ENCODE assay signal across 8 cellular contexts in genomic region chr12:111430418-111431353, GRCh38. TPM values are rescaled to one million over a fixed set of nuclear protein-coding genes. Genes with fewer than 3 reads are reported as not detected.
A peak's percentile ranks its signal among the peaks of the same experiment; 100 is the strongest.
DNase-seq lines count a peak whose midpoint lies in the region; ATAC-seq, FAIRE-seq and TF ChIP-seq lines count a peak whose summit lies in the region.

No MANE protein-coding gene starts in this region.

- no peaks in the 10 kb centered on the region for H3K9me1 ChIP-seq in K562 (ENCODE audit: control insufficient read depth, insufficient read depth, low read length)

- WGBS in K562 (ENCODE audit: insufficient coverage, low coverage, missing lambda C conversion rate): 84% methylated on average over 12 of the region's 17 CpGs

- no peaks in the 10 kb centered on the region for H3K9me3 ChIP-seq in K562 (replicated peaks; ENCODE audit: control insufficient read depth, insufficient read depth, low read depth, low read length)
- no peaks in the 10 kb centered on the region for H3K9me3 ChIP-seq in parathyroid adenoma (ENCODE audit: control insufficient read depth, low read length)

- peaks cover 48% of the 10 kb centered on the region for H4K20me1 ChIP-seq in K562 (replicated peaks; ENCODE audit: control insufficient read depth, insufficient read depth, low read length)

- POLR2A ChIA-PET in T-cell (lab: Charles Lee) (interaction anchor here (0.6 to 1.4 kb wide), 3 partner anchors 17 to 698 kb away, joined by 3 to 6 read pairs (median 3); no protein-coding TSS in a partner anchor), K562 (lab: Yijun Ruan, JAX) (interaction anchor here (0.7 to 2.5 kb wide), 2 partner anchors 13 to 99 kb away, joined by 3 to 11 read pairs; no protein-coding TSS in a partner anchor)

- BruUV-seq in K562 (replicated peaks; lab: Mats Ljungman, UMichigan): no TSS peak

- peak overlapping the region in 1 of 2 experiments; percentile 11; a peak in 1 of 4 replicates for H3K9ac ChIP-seq in K562 (ENCODE audit: insufficient read depth in 1 of 2, low read depth in 2 of 2, low read length in 2 of 2)
- H3K9ac ChIP-seq in parathyroid adenoma: no peak overlapping the region

- H3K4me3 Mint-ChIP-seq in T-cell: peak overlapping the region; percentile 74 to 90 (median 75)

- H3K36me3 Mint-ChIP-seq in T-cell: peaks cover 7% of the 10 kb centered on the region

- intact Hi-C loops in K562 (cut with micrococcal nuclease): no loop called here

- no peaks in the 10 kb centered on the region for H3K9me3 Mint-ChIP-seq in T-cell

- H3K36me3 ChIP-seq in K562 (ENCODE audit: control insufficient read depth, insufficient read depth, low read length): peaks cover 69% of the 10 kb centered on the region
- no peaks in the 10 kb centered on the region for H3K36me3 ChIP-seq in parathyroid adenoma (ENCODE audit: control insufficient read depth, insufficient read depth, low read length)

- no peak for FAIRE-seq in K562 (lab: Jason Lieb, UNC)

- H3K4me1 Mint-ChIP-seq in T-cell: peaks cover 85 to 95% (median 91%) of the 10 kb centered on the region in 3 donors

- ATAC-seq in T-cell (replicated peaks in 1 of 4) (peak in 3 of 4 experiments; percentile 8 to 46 (median 11)), K562 (no peak), GM19463 (IDR thresholded peaks at IDR 0.05; ENCODE audit: unreplicated experiment) (no peak)

- H3K27ac Mint-ChIP-seq in T-cell: peak overlapping the region; percentile 96

- peaks cover 96% of the 10 kb centered on the region for H3K79me2 ChIP-seq in K562 (ENCODE audit: control insufficient read depth, insufficient read depth, low read length)
- H3K79me2 ChIP-seq in parathyroid adenoma: no peaks in the 10 kb centered on the region

- no peak overlapping the region for H3K27ac ChIP-seq in K562 (ENCODE audit: extremely low read depth, low read depth, low read length)
- H3K27ac ChIP-seq in parathyroid adenoma: peak overlapping the region; percentile 59

- DNase-seq in D341Med (ENCODE audit: low spot score) (peak; percentile 27), T-cell (peak in 31 of 34 experiments; percentile 54 to 81 (median 70)), K562 (ENCODE audit: extremely low read depth in 1 of 4, low spot score in 3 of 4) (no peak), HT-29 (ENCODE audit: low spot score) (no peak), cerebellar cortex (ENCODE audit: low spot score) (no peak), C1 segment of cervical spinal cord (lab: John Stamatoyannopoulos, UW) (no peak)

- H3K4me2 ChIP-seq in K562 (ENCODE audit: insufficient read depth, low read length) (no peak overlapping the region; the same call in 1 of the 2 replicates), parathyroid adenoma (ENCODE audit: low read length) (no peak overlapping the region)

- no peak for TF ChIP-seq RAD21 in K562 (CRISPR knock-in tag; conservative IDR thresholded peaks at IDR 0.05 in 1 of 2, IDR thresholded peaks at IDR 0.05 in 1 of 2)

- H3K27me3 ChIP-seq in K562 (ENCODE audit: control insufficient read depth in 2 of 2, insufficient read depth in 2 of 2, low read length in 2 of 2): no peaks in the 10 kb centered on the region
- H3K27me3 ChIP-seq in parathyroid adenoma (ENCODE audit: control insufficient read depth, insufficient read depth, low read length): no peaks in the 10 kb centered on the region

- H2AFZ ChIP-seq in K562 (ENCODE audit: low read depth, low read length): no peak overlapping the region
- H2AFZ ChIP-seq in parathyroid adenoma: no peak overlapping the region

- in situ Hi-C loops in K562 (cut with MboI): no loop called here

- TF ChIP-seq CTCF in K562 (IDR thresholded peaks at IDR 0.05 in 2 of 3, conservative IDR thresholded peaks at IDR 0.05 in 1 of 3; ENCODE audit: insufficient read depth in 2 of 3, low read depth in 1 of 3, low read length in 3 of 3) (no peak), parathyroid adenoma (IDR thresholded peaks at IDR 0.05) (no peak)

- H3K4me1 ChIP-seq in K562 (replicated peaks in 1 of 2; ENCODE audit: control insufficient read depth in 2 of 2, insufficient read depth in 2 of 2, low read length in 2 of 2) (peaks cover 18 to 46% of the 10 kb centered on the region in 2 experiments), parathyroid adenoma (no peaks in the 10 kb centered on the region)

- CTCF ChIA-PET in T-cell (lab: Charles Lee): interaction anchor here (0.6 to 3.2 kb wide), 7 partner anchors 13 to 34 kb away, joined by 3 to 24 read pairs (median 7); no protein-coding TSS in a partner anchor
- CTCF ChIA-PET in K562 (lab: Yijun Ruan, JAX; ENCODE audit: low intra/inter-chr PET ratio): no interaction called here

- TF ChIP-seq POLR2A in K562 (conservative IDR thresholded peaks at IDR 0.05): no peak

- no peaks in the 10 kb centered on the region for H3K27me3 Mint-ChIP-seq in T-cell

- TF ChIP-seq EP300 in K562 (IDR thresholded peaks at IDR 0.05; ENCODE audit: low read length): no peak

- no peak overlapping the region for H3K4me3 ChIP-seq in K562
- H3K4me3 ChIP-seq in parathyroid adenoma (ENCODE audit: low read depth, low read length): no peak overlapping the region

TF ChIP-seq in K562, 482 proteins besides CTCF, POLR2A, EP300 and RAD21 (continues in another document):
- TF ChIP-seq MCM3 (IDR thresholded peaks at IDR 0.05): no peak
- peak; percentile 13; the same call in 1 of the 2 replicates for TF ChIP-seq VEZF1 (CRISPR knock-in tag; IDR thresholded peaks at IDR 0.05)
- TF ChIP-seq ZSCAN29 (IDR thresholded peaks at IDR 0.05): no peak
- TF ChIP-seq ZNF586 (CRISPR knock-in tag; conservative IDR thresholded peaks at IDR 0.05): no peak
- no peak for TF ChIP-seq SMARCC2 (IDR thresholded peaks at IDR 0.05; ENCODE audit: low read depth)
- no peak for TF ChIP-seq BRCA1 (IDR thresholded peaks at IDR 0.05)
- no peak for TF ChIP-seq BRCA1 (CRISPR knock-in tag; IDR thresholded peaks at IDR 0.05)
- TF ChIP-seq BCOR (IDR thresholded peaks at IDR 0.05): peak; percentile 61
- no peak for TF ChIP-seq ZNF41 (CRISPR knock-in tag; conservative IDR thresholded peaks at IDR 0.05)
- no peak for TF ChIP-seq TEAD4 (IDR thresholded peaks at IDR 0.05; ENCODE audit: low read length)
- no peak for TF ChIP-seq TEAD4 (CRISPR knock-in tag; IDR thresholded peaks at IDR 0.05; ENCODE audit: borderline replicate concordance)
- no peak for TF ChIP-seq SFPQ (IDR thresholded peaks at IDR 0.05; ENCODE audit: low read depth, low read length)
- no peak for TF ChIP-seq MCM2 (IDR thresholded peaks at IDR 0.05; ENCODE audit: low read depth)

RNA-seq across cellular contexts. Expression of gene SH2B3, which starts 25.0 kb away (rescaled TPM):
- 10 to 100 TPM; 24.6 to 38.8 (median 28.8) TPM for total RNA-seq in T-cell
- 50.2 and 69.6 TPM in 2 replicates for total RNA-seq in K562 (2011; cell fraction: chromatin; rRNA removed; ENCODE audit: low replicate concordance)
- 38.4 and 40.4 TPM in 2 replicates for total RNA-seq in K562 (2011; cell fraction: nucleolus; rRNA removed)
- 52.1 and 86.9 TPM in 2 replicates for total RNA-seq in K562 (2011; cell fraction: nucleoplasm; rRNA removed)
- total RNA-seq in K562 (2014; rRNA removed): 46.7 and 52.0 TPM in 2 replicates
- 37.4 and 46.7 TPM in 2 replicates for total RNA-seq in K562 (2014; rRNA removed; fragmentation: Illumina TruSeq; extraction: Trizol)
- 22.9 and 23.4 TPM in 2 replicates for total RNA-seq in K562 (2015; rRNA removed; fragmentation: Illumina TruSeq; extraction: Trizol)
- 63.8 and 75.3 TPM in 2 replicates for total RNA-seq in K562 (2021)
- polyA plus RNA-seq in K562 (2011; rRNA removed): 28.2 and 32.5 TPM in 2 replicates
- 33.3 and 57.9 TPM in 2 replicates for polyA plus RNA-seq in K562 (2011; cell fraction: cytosol; rRNA removed)
- polyA plus RNA-seq in K562 (2011; cell fraction: nucleus; rRNA removed): 25.5 and 39.5 TPM in 2 replicates
- polyA plus RNA-seq in K562 (2012): 29.2 and 33.2 TPM in 2 replicates
- 59.9 and 64.4 TPM in 2 replicates for polyA plus RNA-seq in K562 (2014; fragmentation: Illumina TruSeq; extraction: Trizol)
- 10 to 100 TPM; 10.8 to 14.3 TPM for polyA plus RNA-seq in K562 (2014; fragmentation: Nextera tagmentation; extraction: Ambion mirVana)
- polyA plus RNA-seq in K562 (2014; rRNA removed): 38.6 and 41.3 TPM in 2 replicates
- 22.2 and 28.8 TPM in 2 replicates for polyA minus RNA-seq in K562 (2011; rRNA and poly(A)+ RNA removed)
- 40.8 and 46.0 TPM in 2 replicates for polyA minus RNA-seq in K562 (2011; cell fraction: cytosol; rRNA and poly(A)+ RNA removed)
- polyA minus RNA-seq in K562 (2011; cell fraction: nucleus; rRNA and poly(A)+ RNA removed): 10.2 and 14.4 TPM in 2 replicates
- total RNA-seq in HT-29 (2014; rRNA removed; shearing (Covaris generic)): 1.7 and 2.4 TPM in 2 replicates

Comparison
In these comparisons a context has a peak if more than half of its experiments do, and no peak if none do; other contexts are left out.
1. DNase-seq: peak in D341Med (single experiment) and T-cell (31 of 34); none in K562 (0 of 4), HT-29 (single experiment), cerebellar cortex (single experiment) and C1 segment of cervical spinal cord (0 of 14).
2. ATAC-seq: peak in T-cell (3 of 4); none in K562 (single experiment) and GM19463 (single experiment).